ENCODE assay signal across 16 cellular contexts in genomic region chr3:171185359-171185758, GRCh38.
DNase-seq lines count a peak whose midpoint lies in the region; ATAC-seq and TF ChIP-seq lines count a peak whose summit lies in the region.
"Had no signal": no experiment of that assay in that cellular context is flagged by ENCODE, and none has a peak within 500 bp of the region (broad histone marks: within the 10 kb centered on the region; RNA-seq: fewer than 3 reads in every experiment).

No MANE protein-coding gene starts in this region.

- no peak for ATAC-seq in activated naive CD8-positive, alpha-beta T cell treated with anti-CD3 and anti-CD28 coated beads, Interleukin-2, amount 50 U/mL, for 24 hours
- ATAC-seq in T-helper 17 cell: no peak
- ATAC-seq in thoracic aorta (ENCODE audit: insufficient number of reproducible peaks, low FRiP score, low read depth): no peak
- ATAC-seq in GM19035 (IDR thresholded peaks at IDR 0.05; ENCODE audit: unreplicated experiment): no peak
- no peak for ATAC-seq in HG02840 (IDR thresholded peaks at IDR 0.05; ENCODE audit: low FRiP score, unreplicated experiment)
- ATAC-seq: A549 had no signal

- intact Hi-C loops in dendritic cell treated with granulocyte-macrophage colony-stimulating factor and Interleukin-4, amounts not matched to agents 40 ng/mL and 50 ng/mL, for 4 days (cut with micrococcal nuclease): loop anchor here (5.0 to 10.0 kb wide), 2 partner anchors 141 to 272 kb away; no protein-coding TSS in a partner anchor

- H3K9me3 ChIP-seq in T-helper 17 cell (ENCODE audit: control insufficient read depth, low read length, poor library complexity, severe bottlenecking) (no peaks in the 10 kb centered on the region), thoracic aorta (no peaks in the 10 kb centered on the region)
- H3K9me3 ChIP-seq: A549, Caco-2 had no signal

- H3K36me3 Mint-ChIP-seq in activated naive CD8-positive, alpha-beta T cell treated with anti-CD3 and anti-CD28 coated beads for 36 hours: peaks cover 25% of the 10 kb centered on the region
- H3K36me3 Mint-ChIP-seq in activated naive CD8-positive, alpha-beta T cell treated with anti-CD3 and anti-CD28 coated beads, Interleukin-2, amount 50 U/mL, for 24 hours (ENCODE audit: low read depth): peaks cover 16% of the 10 kb centered on the region
- peaks cover 13% of the 10 kb centered on the region for H3K36me3 Mint-ChIP-seq in T-helper 17 cell (ENCODE audit: low read depth)
- no peaks in the 10 kb centered on the region for H3K36me3 Mint-ChIP-seq in dendritic cell treated with granulocyte-macrophage colony-stimulating factor and Interleukin-4, amounts not matched to agents 40 ng/mL and 50 ng/mL, for 4 days (ENCODE audit: low read depth)

- peaks cover 42% of the 10 kb centered on the region for H3K4me1 Mint-ChIP-seq in activated naive CD8-positive, alpha-beta T cell treated with anti-CD3 and anti-CD28 coated beads for 36 hours
- H3K4me1 Mint-ChIP-seq in activated naive CD8-positive, alpha-beta T cell treated with anti-CD3 and anti-CD28 coated beads, Interleukin-2, amount 50 U/mL, for 24 hours: peaks cover 44% of the 10 kb centered on the region
- H3K4me1 Mint-ChIP-seq in T-helper 17 cell: peaks cover 34% of the 10 kb centered on the region
- peaks cover 31% of the 10 kb centered on the region for H3K4me1 Mint-ChIP-seq in dendritic cell treated with granulocyte-macrophage colony-stimulating factor and Interleukin-4, amounts not matched to agents 40 ng/mL and 50 ng/mL, for 4 days (ENCODE audit: low read depth)

- peak overlapping the region; percentile 11 for H3K4me3 ChIP-seq in thoracic aorta
- H3K4me3 ChIP-seq: A549 had no signal

- H3K27ac ChIP-seq in thoracic aorta: peak overlapping the region in 1 of 2 donors; percentile 13
- H3K27ac ChIP-seq: A549, C4-2B had no signal

- DNase-seq in activated naive CD8-positive, alpha-beta T cell treated with anti-CD3 and anti-CD28 coated beads for 36 hours: no peak
- no peak for DNase-seq in activated naive CD8-positive, alpha-beta T cell treated with anti-CD3 and anti-CD28 coated beads, Interleukin-2, amount 50 U/mL, for 24 hours
- DNase-seq in T-helper 17 cell: no peak
- DNase-seq in thoracic aorta (ENCODE audit: low spot score): no peak
- DNase-seq: Caco-2, HCEC 1CT, Kasumi-1, NCI-H1417, NCI-H1930, NCI-H524, RPMI8226 had no signal

- no peaks in the 10 kb centered on the region for H3K9me3 Mint-ChIP-seq in activated naive CD8-positive, alpha-beta T cell treated with anti-CD3 and anti-CD28 coated beads for 36 hours
- H3K9me3 Mint-ChIP-seq in activated naive CD8-positive, alpha-beta T cell treated with anti-CD3 and anti-CD28 coated beads, Interleukin-2, amount 50 U/mL, for 24 hours: no peaks in the 10 kb centered on the region
- no peaks in the 10 kb centered on the region for H3K9me3 Mint-ChIP-seq in dendritic cell treated with granulocyte-macrophage colony-stimulating factor and Interleukin-4, amounts not matched to agents 40 ng/mL and 50 ng/mL, for 4 days

- no peaks in the 10 kb centered on the region for H3K27me3 Mint-ChIP-seq in activated naive CD8-positive, alpha-beta T cell treated with anti-CD3 and anti-CD28 coated beads for 36 hours
- H3K27me3 Mint-ChIP-seq in activated naive CD8-positive, alpha-beta T cell treated with anti-CD3 and anti-CD28 coated beads, Interleukin-2, amount 50 U/mL, for 24 hours: no peaks in the 10 kb centered on the region
- no peaks in the 10 kb centered on the region for H3K27me3 Mint-ChIP-seq in T-helper 17 cell
- no peaks in the 10 kb centered on the region for H3K27me3 Mint-ChIP-seq in dendritic cell treated with granulocyte-macrophage colony-stimulating factor and Interleukin-4, amounts not matched to agents 40 ng/mL and 50 ng/mL, for 4 days

- no peak overlapping the region for H3K4me3 Mint-ChIP-seq in activated naive CD8-positive, alpha-beta T cell treated with anti-CD3 and anti-CD28 coated beads for 36 hours
- H3K4me3 Mint-ChIP-seq in activated naive CD8-positive, alpha-beta T cell treated with anti-CD3 and anti-CD28 coated beads, Interleukin-2, amount 50 U/mL, for 24 hours: no peak overlapping the region
- no peak overlapping the region for H3K4me3 Mint-ChIP-seq in T-helper 17 cell
- no peak overlapping the region for H3K4me3 Mint-ChIP-seq in dendritic cell treated with granulocyte-macrophage colony-stimulating factor and Interleukin-4, amounts not matched to agents 40 ng/mL and 50 ng/mL, for 4 days

- no peak for TF ChIP-seq CTCF in thoracic aorta (IDR thresholded peaks at IDR 0.05)

- H3K36me3 ChIP-seq in thoracic aorta: no peaks in the 10 kb centered on the region

- H3K4me1 ChIP-seq in thoracic aorta (ENCODE audit: control insufficient read depth in 1 of 2, low read depth in 2 of 2): peaks cover 3 to 35% of the 10 kb centered on the region in 2 donors

- no peaks in the 10 kb centered on the region for H3K27me3 ChIP-seq in thoracic aorta (replicated peaks; ENCODE audit: insufficient read depth)

- peak overlapping the region; percentile 87 for H3K27ac Mint-ChIP-seq in activated naive CD8-positive, alpha-beta T cell treated with anti-CD3 and anti-CD28 coated beads for 36 hours
- no peak overlapping the region for H3K27ac Mint-ChIP-seq in activated naive CD8-positive, alpha-beta T cell treated with anti-CD3 and anti-CD28 coated beads, Interleukin-2, amount 50 U/mL, for 24 hours
- peak overlapping the region; percentile 79 for H3K27ac Mint-ChIP-seq in T-helper 17 cell
- H3K27ac Mint-ChIP-seq in dendritic cell treated with granulocyte-macrophage colony-stimulating factor and Interleukin-4, amounts not matched to agents 40 ng/mL and 50 ng/mL, for 4 days: peak overlapping the region; percentile 65
